In genomic region chr3:100425321-100425720, GRCh38 we compare ENCODE assay signal across 2 cellular contexts.
TF ChIP-seq lines count a peak whose summit lies in the region.

No MANE protein-coding gene starts in this region.

TF ChIP-seq in A549, 52 proteins besides CTCF, POLR2A, EP300 and RAD21 (continued from another document):
- no peak for TF ChIP-seq HMGXB4 (CRISPR knock-in tag; IDR thresholded peaks at IDR 0.05; ENCODE audit: borderline replicate concordance)

TF ChIP-seq in SK-N-SH treated with all-trans-retinoic acid at 6 μM for 48 hours, 23 proteins besides CTCF, POLR2A, EP300 and RAD21 (continued from another document):
- TF ChIP-seq, protein P1, sequence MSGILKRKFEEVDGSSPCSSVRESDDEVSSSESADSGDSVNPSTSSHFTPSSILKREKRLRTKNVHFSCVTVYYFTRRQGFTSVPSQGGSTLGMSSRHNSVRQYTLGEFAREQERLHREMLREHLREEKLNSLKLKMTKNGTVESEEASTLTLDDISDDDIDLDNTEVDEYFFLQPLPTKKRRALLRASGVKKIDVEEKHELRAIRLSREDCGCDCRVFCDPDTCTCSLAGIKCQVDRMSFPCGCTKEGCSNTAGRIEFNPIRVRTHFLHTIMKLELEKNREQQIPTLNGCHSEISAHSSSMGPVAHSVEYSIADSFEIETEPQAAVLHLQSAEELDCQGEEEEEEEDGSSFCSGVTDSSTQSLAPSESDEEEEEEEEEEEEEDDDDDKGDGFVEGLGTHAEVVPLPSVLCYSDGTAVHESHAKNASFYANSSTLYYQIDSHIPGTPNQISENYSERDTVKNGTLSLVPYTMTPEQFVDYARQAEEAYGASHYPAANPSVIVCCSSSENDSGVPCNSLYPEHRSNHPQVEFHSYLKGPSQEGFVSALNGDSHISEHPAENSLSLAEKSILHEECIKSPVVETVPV (CRISPR knock-in tag; IDR thresholded peaks at IDR 0.05), result no peak
- no peak for TF ChIP-seq TCF4 (CRISPR knock-in tag; IDR thresholded peaks at IDR 0.05; ENCODE audit: borderline replicate concordance)
- TF ChIP-seq ZFP30 (CRISPR knock-in tag; IDR thresholded peaks at IDR 0.05), result no peak
- no peak for TF ChIP-seq ISL1 (CRISPR knock-in tag; IDR thresholded peaks at IDR 0.05)
- TF ChIP-seq PPARA (CRISPR knock-in tag; IDR thresholded peaks at IDR 0.05; ENCODE audit: borderline replicate concordance), result no peak
- TF ChIP-seq TSHZ2 (CRISPR knock-in tag; IDR thresholded peaks at IDR 0.05), result no peak
- TF ChIP-seq CREB5 (CRISPR knock-in tag; IDR thresholded peaks at IDR 0.05; ENCODE audit: low read depth), result no peak
- no peak for TF ChIP-seq ZNF8 (CRISPR knock-in tag; IDR thresholded peaks at IDR 0.05)
- no peak for TF ChIP-seq ZC3H10 (CRISPR knock-in tag; IDR thresholded peaks at IDR 0.05)
- TF ChIP-seq, protein P2, sequence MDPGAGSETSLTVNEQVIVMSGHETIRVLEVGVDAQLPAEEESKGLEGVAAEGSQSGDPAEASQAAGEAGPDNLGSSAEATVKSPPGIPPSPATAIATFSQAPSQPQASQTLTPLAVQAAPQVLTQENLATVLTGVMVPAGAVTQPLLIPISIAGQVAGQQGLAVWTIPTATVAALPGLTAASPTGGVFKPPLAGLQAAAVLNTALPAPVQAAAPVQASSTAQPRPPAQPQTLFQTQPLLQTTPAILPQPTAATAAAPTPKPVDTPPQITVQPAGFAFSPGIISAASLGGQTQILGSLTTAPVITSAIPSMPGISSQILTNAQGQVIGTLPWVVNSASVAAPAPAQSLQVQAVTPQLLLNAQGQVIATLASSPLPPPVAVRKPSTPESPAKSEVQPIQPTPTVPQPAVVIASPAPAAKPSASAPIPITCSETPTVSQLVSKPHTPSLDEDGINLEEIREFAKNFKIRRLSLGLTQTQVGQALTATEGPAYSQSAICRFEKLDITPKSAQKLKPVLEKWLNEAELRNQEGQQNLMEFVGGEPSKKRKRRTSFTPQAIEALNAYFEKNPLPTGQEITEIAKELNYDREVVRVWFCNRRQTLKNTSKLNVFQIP (CRISPR knock-in tag; IDR thresholded peaks at IDR 0.05; ENCODE audit: borderline replicate concordance, low read depth), result no peak
- no peak for TF ChIP-seq OSR1 (CRISPR knock-in tag; IDR thresholded peaks at IDR 0.05)
- no peak for TF ChIP-seq TOX (CRISPR knock-in tag; IDR thresholded peaks at IDR 0.05; ENCODE audit: borderline replicate concordance)
- no peak for TF ChIP-seq RARB (CRISPR knock-in tag; IDR thresholded peaks at IDR 0.05)
- TF ChIP-seq, protein P3, sequence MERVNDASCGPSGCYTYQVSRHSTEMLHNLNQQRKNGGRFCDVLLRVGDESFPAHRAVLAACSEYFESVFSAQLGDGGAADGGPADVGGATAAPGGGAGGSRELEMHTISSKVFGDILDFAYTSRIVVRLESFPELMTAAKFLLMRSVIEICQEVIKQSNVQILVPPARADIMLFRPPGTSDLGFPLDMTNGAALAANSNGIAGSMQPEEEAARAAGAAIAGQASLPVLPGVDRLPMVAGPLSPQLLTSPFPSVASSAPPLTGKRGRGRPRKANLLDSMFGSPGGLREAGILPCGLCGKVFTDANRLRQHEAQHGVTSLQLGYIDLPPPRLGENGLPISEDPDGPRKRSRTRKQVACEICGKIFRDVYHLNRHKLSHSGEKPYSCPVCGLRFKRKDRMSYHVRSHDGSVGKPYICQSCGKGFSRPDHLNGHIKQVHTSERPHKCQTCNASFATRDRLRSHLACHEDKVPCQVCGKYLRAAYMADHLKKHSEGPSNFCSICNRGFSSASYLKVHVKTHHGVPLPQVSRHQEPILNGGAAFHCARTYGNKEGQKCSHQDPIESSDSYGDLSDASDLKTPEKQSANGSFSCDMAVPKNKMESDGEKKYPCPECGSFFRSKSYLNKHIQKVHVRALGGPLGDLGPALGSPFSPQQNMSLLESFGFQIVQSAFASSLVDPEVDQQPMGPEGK (CRISPR knock-in tag; IDR thresholded peaks at IDR 0.05; ENCODE audit: borderline replicate concordance), result no peak
- TF ChIP-seq SNAI2 (CRISPR knock-in tag; IDR thresholded peaks at IDR 0.05), result no peak
- no peak for TF ChIP-seq CSDC2 (CRISPR knock-in tag; IDR thresholded peaks at IDR 0.05)
